Comparison of ENCODE assay signal across 9 cellular contexts in the genomic region with DNA sequence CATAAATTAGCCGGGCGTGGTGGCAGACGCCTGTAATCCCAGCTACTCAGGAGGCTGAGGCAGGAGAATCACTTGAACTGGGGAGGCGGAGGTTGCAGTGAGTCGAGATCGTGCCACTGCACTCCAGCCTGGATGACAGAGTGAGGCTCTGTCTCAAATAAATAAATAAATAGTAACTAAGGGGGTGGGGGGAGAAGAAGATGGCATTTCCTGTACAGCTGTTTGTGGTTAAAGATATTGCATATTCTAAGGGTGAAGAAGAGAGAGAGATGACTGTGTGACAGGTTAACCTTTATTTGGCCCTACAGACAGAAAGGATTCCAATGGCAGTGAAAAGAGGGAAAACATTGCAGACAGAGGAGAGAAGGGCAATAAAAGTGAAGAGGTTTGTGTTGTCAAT. TPM values are rescaled to one million over a fixed set of nuclear protein-coding genes. Genes with fewer than 3 reads are reported as not detected.
A peak's percentile ranks its signal among the peaks of the same experiment; 100 is the strongest.
DNase-seq lines count a peak whose midpoint lies in the region; ATAC-seq, FAIRE-seq and TF ChIP-seq lines count a peak whose summit lies in the region.
"Not testable (repeated sequence)": the region's sequence is repeated elsewhere in the genome, so short reads cannot be mapped to it uniquely, and the experiment has no call there.
"Had no signal": no experiment of that assay in that cellular context is flagged by ENCODE, and none has a peak within 500 bp of the region (broad histone marks: within the 10 kb centered on the region; RNA-seq: fewer than 3 reads in every experiment).

No MANE protein-coding gene starts in this region.

- not testable (repeated sequence) for H3K27me3 ChIP-seq in neutrophil

- not testable (repeated sequence) for H3K9me3 ChIP-seq in neutrophil

- not testable (repeated sequence) for H3K4me3 Mint-ChIP-seq in effector memory CD8-positive, alpha-beta T cell

- H3K27ac Mint-ChIP-seq in effector memory CD8-positive, alpha-beta T cell = not testable (repeated sequence)

- not testable (repeated sequence) for H3K9me3 Mint-ChIP-seq in effector memory CD8-positive, alpha-beta T cell

- DNase-seq in Caki2 (ENCODE audit: low read depth) (peak; percentile 41), RCC 7860 (ENCODE audit: low spot score) (peak; percentile 16)
- DNase-seq in effector memory CD8-positive, alpha-beta T cell = not testable (repeated sequence)

- TF ChIP-seq CTCF in neutrophil (IDR thresholded peaks at IDR 0.05) = not testable (repeated sequence)

- not testable (repeated sequence) for H3K4me3 ChIP-seq in neutrophil (ENCODE audit: low read depth in 1 of 2, low read length in 1 of 2)

- not testable (repeated sequence) for H3K4me1 Mint-ChIP-seq in effector memory CD8-positive, alpha-beta T cell (ENCODE audit: low read depth in 2 of 2)

- FAIRE-seq in RCC 7860 (lab: Jason Lieb, UNC) = not testable (repeated sequence)

- H3K27me3 Mint-ChIP-seq in effector memory CD8-positive, alpha-beta T cell = not testable (repeated sequence)

- peak overlapping the region; percentile 18 for H3K27ac ChIP-seq in neutrophil

- H3K36me3 Mint-ChIP-seq in effector memory CD8-positive, alpha-beta T cell (ENCODE audit: insufficient read depth) = not testable (repeated sequence)

- peaks cover 16 to 19% of the 10 kb centered on the region in 2 experiments for H3K4me1 ChIP-seq in neutrophil (ENCODE audit: control insufficient read depth in 1 of 2, insufficient read depth in 1 of 2, low read depth in 1 of 2, low read length in 1 of 2)

- not testable (repeated sequence) for H3K36me3 ChIP-seq in neutrophil

- in situ Hi-C loops in Caki2 (cut with HindIII; ENCODE audit: low pct_unique_long_range_greater_than_20kb, low sequenced_read_pairs) = not testable (repeated sequence)

- ATAC-seq in GM18907 (IDR thresholded peaks at IDR 0.05; ENCODE audit: unreplicated experiment) (peak; percentile 80), GM21717 (IDR thresholded peaks at IDR 0.05; ENCODE audit: unreplicated experiment) (peak; percentile 75), HG02981 (IDR thresholded peaks at IDR 0.05; ENCODE audit: unreplicated experiment) (peak; percentile 71), HG03575 (IDR thresholded peaks at IDR 0.05; ENCODE audit: extremely low read depth, insufficient number of reproducible peaks, low FRiP score, unreplicated experiment) (peak; percentile 58)
- ATAC-seq in effector memory CD8-positive, alpha-beta T cell (replicated peaks) = peak; percentile 21

RNA-seq across cellular contexts. Expression of a gene that starts 9.5 kb away (rescaled TPM):
- not detected in 2 replicates for total RNA-seq in Caki2 (2014; rRNA removed; shearing (Covaris generic); ENCODE audit: low replicate concordance)
- total RNA-seq: kidney epithelial cell had no signal

Comparison
In these comparisons a context has a peak if more than half of its experiments do, and no peak if none do; other contexts are left out.
1. ATAC-seq: peak in every context shown above with its lines; median percentile 80 in GM18907; 75 in GM21717; 71 in HG02981; 58 in HG03575; 21 in effector memory CD8-positive, alpha-beta T cell.